10 cellular contexts compared by ENCODE assay signal in the genomic region with DNA sequence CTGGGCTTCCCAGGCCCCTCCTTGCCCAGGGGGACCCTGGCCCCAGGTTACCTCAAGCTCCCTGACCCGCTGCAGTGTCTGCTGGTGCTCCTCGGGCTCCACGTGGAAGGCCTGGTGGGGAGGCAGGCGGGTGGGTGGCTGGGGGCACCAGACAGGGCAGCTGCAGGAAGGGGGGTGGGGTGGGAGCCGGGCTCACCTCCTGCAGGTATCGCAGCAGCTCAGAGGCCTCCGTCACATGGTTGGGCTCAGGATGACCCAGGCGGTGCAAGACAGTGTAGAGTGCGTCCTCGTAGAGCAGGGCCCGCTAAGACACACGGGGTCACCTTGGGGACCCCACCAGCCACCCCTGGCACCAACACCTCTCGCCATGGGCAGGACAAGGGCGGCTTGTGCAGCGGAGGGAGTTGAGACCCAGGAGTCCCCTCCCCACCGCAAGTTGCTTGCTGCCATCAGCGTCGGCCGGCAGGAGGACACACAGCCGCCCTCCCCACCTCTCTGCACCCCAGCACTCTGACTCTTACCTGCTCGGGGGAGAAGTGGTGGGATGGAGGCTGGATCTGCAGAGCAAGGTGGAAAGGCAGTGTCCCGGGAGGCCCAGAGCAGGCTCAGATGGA. TPM values are rescaled to one million over a fixed set of nuclear protein-coding genes. Genes with fewer than 3 reads are reported as not detected.
DNase-seq lines count a peak whose midpoint lies in the region; ATAC-seq and TF ChIP-seq lines count a peak whose summit lies in the region.
"Had no signal": no experiment of that assay in that cellular context is flagged by ENCODE, and none has a peak within 500 bp of the region (broad histone marks: within the 10 kb centered on the region; RNA-seq: fewer than 3 reads in every experiment).

No MANE protein-coding gene starts in this region.

- POLR2A ChIA-PET in activated CD4-positive, alpha-beta T cell treated with anti-CD3 and anti-CD28 coated beads, Interleukin-2, amount 10 ng/mL, durations not matched to agents 7 days and 5 days (lab: Charles Lee): interaction anchor here (0.5 to 1.0 kb wide), 4 partner anchors 10 to 327 kb away, joined by 3 to 7 read pairs (median 4); a partner anchor contains a TSS

- ATAC-seq in GM21723 (IDR thresholded peaks at IDR 0.05; ENCODE audit: unreplicated experiment): peak; percentile 4
- peak; percentile 25 for ATAC-seq in stimulated activated effector memory CD8-positive, alpha-beta T cell treated with anti-CD3 and anti-CD28 coated beads, Interleukin-12 subunit alpha, Interleukin-12 subunit beta, amount 100 ng/mL, for 72 hours
- no peak for ATAC-seq in GM19328 (IDR thresholded peaks at IDR 0.05; ENCODE audit: unreplicated experiment)
- no peak for ATAC-seq in GM19324 (IDR thresholded peaks at IDR 0.05; ENCODE audit: low FRiP score, unreplicated experiment)

- DNase-seq in activated CD4-positive, alpha-beta T cell treated with anti-CD3 and anti-CD28 coated beads, Interleukin-2, amount 10 ng/mL, durations not matched to agents 7 days and 5 days: peak; percentile 45
- DNase-seq in erythroblast (lab: John Stamatoyannopoulos, UW) (peak; percentile 50 to 59), D341Med (ENCODE audit: low spot score) (no peak)
- DNase-seq in stimulated activated effector memory CD8-positive, alpha-beta T cell treated with anti-CD3 and anti-CD28 coated beads, Interleukin-12 subunit alpha, Interleukin-12 subunit beta, amount 100 ng/mL, for 72 hours (ENCODE audit: low spot score in 2 of 2): no peak
- DNase-seq: midbrain, NCI-H1436, SHP77 treated with DMSO at 0.1 percent for 48 hours had no signal

- H3K4me1 Mint-ChIP-seq in activated CD4-positive, alpha-beta T cell treated with anti-CD3 and anti-CD28 coated beads, Interleukin-2, amount 10 ng/mL, durations not matched to agents 7 days and 5 days: peaks cover 24% of the 10 kb centered on the region
- peaks cover 21% of the 10 kb centered on the region for H3K4me1 Mint-ChIP-seq in stimulated activated effector memory CD8-positive, alpha-beta T cell treated with anti-CD3 and anti-CD28 coated beads, Interleukin-12 subunit alpha, Interleukin-12 subunit beta, amount 100 ng/mL, for 72 hours

- H3K27ac Mint-ChIP-seq in activated CD4-positive, alpha-beta T cell treated with anti-CD3 and anti-CD28 coated beads, Interleukin-2, amount 10 ng/mL, durations not matched to agents 7 days and 5 days: peak overlapping the region; percentile 98
- H3K27ac Mint-ChIP-seq in stimulated activated effector memory CD8-positive, alpha-beta T cell treated with anti-CD3 and anti-CD28 coated beads, Interleukin-12 subunit alpha, Interleukin-12 subunit beta, amount 100 ng/mL, for 72 hours: peak overlapping the region; percentile 96

- peaks cover 45% of the 10 kb centered on the region for H3K36me3 Mint-ChIP-seq in activated CD4-positive, alpha-beta T cell treated with anti-CD3 and anti-CD28 coated beads, Interleukin-2, amount 10 ng/mL, durations not matched to agents 7 days and 5 days (ENCODE audit: low read depth)
- H3K36me3 Mint-ChIP-seq in stimulated activated effector memory CD8-positive, alpha-beta T cell treated with anti-CD3 and anti-CD28 coated beads, Interleukin-12 subunit alpha, Interleukin-12 subunit beta, amount 100 ng/mL, for 72 hours: peaks cover 85% of the 10 kb centered on the region

- H3K9me3 Mint-ChIP-seq in activated CD4-positive, alpha-beta T cell treated with anti-CD3 and anti-CD28 coated beads, Interleukin-2, amount 10 ng/mL, durations not matched to agents 7 days and 5 days: no peaks in the 10 kb centered on the region
- H3K9me3 Mint-ChIP-seq in stimulated activated effector memory CD8-positive, alpha-beta T cell treated with anti-CD3 and anti-CD28 coated beads, Interleukin-12 subunit alpha, Interleukin-12 subunit beta, amount 100 ng/mL, for 72 hours: no peaks in the 10 kb centered on the region

- TF ChIP-seq POLR2A in erythroblast (IDR thresholded peaks at IDR 0.05; ENCODE audit: low read length): no peak

- H3K4me3 Mint-ChIP-seq in activated CD4-positive, alpha-beta T cell treated with anti-CD3 and anti-CD28 coated beads, Interleukin-2, amount 10 ng/mL, durations not matched to agents 7 days and 5 days: peak overlapping the region; percentile 95
- peak overlapping the region; percentile 86 for H3K4me3 Mint-ChIP-seq in stimulated activated effector memory CD8-positive, alpha-beta T cell treated with anti-CD3 and anti-CD28 coated beads, Interleukin-12 subunit alpha, Interleukin-12 subunit beta, amount 100 ng/mL, for 72 hours

- H3K27me3 Mint-ChIP-seq in activated CD4-positive, alpha-beta T cell treated with anti-CD3 and anti-CD28 coated beads, Interleukin-2, amount 10 ng/mL, durations not matched to agents 7 days and 5 days: no peaks in the 10 kb centered on the region

- CTCF ChIA-PET in activated CD4-positive, alpha-beta T cell treated with anti-CD3 and anti-CD28 coated beads, Interleukin-2, amount 10 ng/mL, durations not matched to agents 7 days and 5 days (lab: Charles Lee): interaction anchor here (0.9 to 8.0 kb wide), 9 partner anchors 9 to 60 kb away, joined by 3 to 48 read pairs (median 6); a partner anchor contains a TSS

RNA-seq across cellular contexts. Expression of a gene that starts 1.1 kb away (rescaled TPM):
- 100 to 1,000 TPM; 161 to 182 TPM for total RNA-seq in activated CD4-positive, alpha-beta T cell treated with anti-CD3 and anti-CD28 coated beads, Interleukin-2, amount 10 ng/mL, durations not matched to agents 7 days and 5 days

RNA-seq across cellular contexts. Expression of a gene that starts 12.1 kb away (rescaled TPM):
- total RNA-seq in activated CD4-positive, alpha-beta T cell treated with anti-CD3 and anti-CD28 coated beads, Interleukin-2, amount 10 ng/mL, durations not matched to agents 7 days and 5 days: 10 to 100 TPM; 76.8 to 83.5 TPM

RNA-seq across cellular contexts. Expression of a gene that starts 35.3 kb away (rescaled TPM):
- 10 to 100 TPM; 33.9 to 43.4 TPM for total RNA-seq in activated CD4-positive, alpha-beta T cell treated with anti-CD3 and anti-CD28 coated beads, Interleukin-2, amount 10 ng/mL, durations not matched to agents 7 days and 5 days

RNA-seq across cellular contexts. Expression of a gene that starts 53.7 kb away (rescaled TPM):
- 10 to 100 TPM; 26.5 to 28.7 TPM for total RNA-seq in activated CD4-positive, alpha-beta T cell treated with anti-CD3 and anti-CD28 coated beads, Interleukin-2, amount 10 ng/mL, durations not matched to agents 7 days and 5 days

RNA-seq across cellular contexts. Expression of a gene that starts 58.5 kb away (rescaled TPM):
- total RNA-seq in activated CD4-positive, alpha-beta T cell treated with anti-CD3 and anti-CD28 coated beads, Interleukin-2, amount 10 ng/mL, durations not matched to agents 7 days and 5 days: 10 to 100 TPM; 27.1 to 28.7 TPM

Comparison
In these comparisons a context has a peak if more than half of its experiments do, and no peak if none do; other contexts are left out.
1. ATAC-seq: peak in GM21723 (single experiment) and stimulated activated effector memory CD8-positive, alpha-beta T cell treated with anti-CD3 and anti-CD28 coated beads, Interleukin-12 subunit alpha, Interleukin-12 subunit beta, amount 100 ng/mL, for 72 hours (single experiment); none in GM19328 (single experiment) and GM19324 (single experiment).
2. DNase-seq: peak in activated CD4-positive, alpha-beta T cell treated with anti-CD3 and anti-CD28 coated beads, Interleukin-2, amount 10 ng/mL, durations not matched to agents 7 days and 5 days (single experiment) and erythroblast (2 of 2); none in stimulated activated effector memory CD8-positive, alpha-beta T cell treated with anti-CD3 and anti-CD28 coated beads, Interleukin-12 subunit alpha, Interleukin-12 subunit beta, amount 100 ng/mL, for 72 hours (0 of 2) and D341Med (single experiment).